In the genomic region with DNA sequence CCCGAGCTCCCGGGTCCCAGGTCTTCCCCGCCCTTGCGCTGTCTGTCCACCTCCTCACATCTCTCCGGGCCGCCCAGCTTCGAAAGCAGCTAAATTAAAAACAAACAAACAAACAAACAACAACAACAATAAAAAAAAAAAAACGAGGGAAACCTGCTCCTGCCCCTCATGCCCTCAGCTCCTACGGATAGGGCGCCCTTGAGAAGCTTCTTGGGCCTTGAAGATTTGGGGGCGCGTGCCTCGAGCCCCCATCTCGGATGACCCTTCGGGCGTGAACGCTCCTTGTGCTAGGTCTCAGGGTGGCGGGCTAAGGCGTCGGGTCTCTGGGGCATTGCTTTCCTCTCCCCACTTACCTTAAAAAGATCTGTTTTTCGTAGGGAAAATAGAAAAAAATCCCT, we compare ENCODE assay signal across 8 cellular contexts. TPM values are rescaled to one million over a fixed set of nuclear protein-coding genes. Genes with fewer than 3 reads are reported as not detected.
DNase-seq lines count a peak whose midpoint lies in the region; ATAC-seq and TF ChIP-seq lines count a peak whose summit lies in the region.

No MANE protein-coding gene starts in this region.

- no peak for TF ChIP-seq CTCF in IMR-90 (conservative IDR thresholded peaks at IDR 0.05; ENCODE audit: low read depth, low read length)
- TF ChIP-seq CTCF in nephron (IDR thresholded peaks at IDR 0.05; ENCODE audit: unreplicated experiment in 3 of 3): no peak

- H3K27ac ChIP-seq in ACC112 (ENCODE audit: low read depth, low read length) (no peak overlapping the region), IMR-90 (ENCODE audit: insufficient read depth, low read length) (no peak overlapping the region)
- H3K27ac ChIP-seq in effector memory CD4-positive, alpha-beta T cell (ENCODE audit: insufficient read depth, low read length, poor library complexity, severe bottlenecking): no peak overlapping the region

- H3K9me3 Mint-ChIP-seq in nephron: no peaks in the 10 kb centered on the region

- no peak overlapping the region for H2BK20ac ChIP-seq in IMR-90 (ENCODE audit: low read depth, low read length)

- DNase-seq in IMR-90 (no peak), cerebellar cortex (ENCODE audit: low spot score) (no peak)
- DNase-seq in effector memory CD4-positive, alpha-beta T cell: no peak
- no peak for DNase-seq in stimulated activated naive CD4-positive, alpha-beta T cell treated with Interleukin-2 at 50 U/mL for 16 hours (lab: John Stamatoyannopoulos, UW)

- dilution Hi-C loops in IMR-90 (cut with HindIII; ENCODE audit: low sequenced_read_pairs, unreplicated experiment): no loop called here

- no peaks in the 10 kb centered on the region for H3K79me1 ChIP-seq in IMR-90 (ENCODE audit: low read depth in 1 of 2, low read length in 2 of 2)

- no TSS peak for BruUV-seq in IMR-90 (replicated peaks; lab: Mats Ljungman, UMichigan)

- H3K79me2 ChIP-seq in ACC112 (ENCODE audit: control insufficient read depth, insufficient read depth, low read length, unreplicated experiment): no peaks in the 10 kb centered on the region

- H3K18ac ChIP-seq in IMR-90 (ENCODE audit: low read depth, low read length): no peak overlapping the region

- in situ Hi-C loops in IMR-90 (cut with MboI; ENCODE audit: low sequenced_read_pairs): no loop called here

- no peak overlapping the region for H3K4ac ChIP-seq in IMR-90 (ENCODE audit: low read depth, low read length)

- no peak overlapping the region for H4K8ac ChIP-seq in IMR-90 (ENCODE audit: low read depth in 2 of 2, low read length in 2 of 2)

- TF ChIP-seq POLR2A in IMR-90 (IDR thresholded peaks at IDR 0.05; ENCODE audit: low read depth, low read length): no peak

- no peaks in the 10 kb centered on the region for H4K20me1 ChIP-seq in IMR-90 (ENCODE audit: insufficient read depth, low read length)

- peaks cover 16% of the 10 kb centered on the region for H3K4me1 Mint-ChIP-seq in nephron

- H2BK5ac ChIP-seq in IMR-90 (ENCODE audit: low read depth, low read length, poor library complexity, severe bottlenecking): no peak overlapping the region

- H3K56ac ChIP-seq in IMR-90 (ENCODE audit: extremely low read depth, insufficient read depth, low read length): no peak overlapping the region

- intact Hi-C loops in IMR-90 (cut with micrococcal nuclease): no loop called here

- H2BK120ac ChIP-seq in IMR-90 (ENCODE audit: low read depth, low read length): no peak overlapping the region

- CTCF ChIA-PET in IMR-90 (lab: Yijun Ruan, JAX): interaction anchor here (0.6 kb wide), 1 partner anchor 795 kb away, joined by 3 read pairs; no protein-coding TSS in a partner anchor

- H3K27ac Mint-ChIP-seq in nephron: peak overlapping the region in 2 of 3 experiments; percentile 30 to 43

- no peak overlapping the region for H4K91ac ChIP-seq in IMR-90 (ENCODE audit: insufficient read depth, low read depth, low read length)

- peaks cover 41% of the 10 kb centered on the region for H3K27me3 ChIP-seq in ACC112 (ENCODE audit: insufficient read depth, low read length)
- H3K27me3 ChIP-seq in IMR-90 (ENCODE audit: control insufficient read depth, insufficient read depth, low read length): peaks cover 56% of the 10 kb centered on the region
- peaks cover 36% of the 10 kb centered on the region for H3K27me3 ChIP-seq in effector memory CD4-positive, alpha-beta T cell (replicated peaks; ENCODE audit: control insufficient read depth, insufficient read depth, low read length, poor library complexity, severe bottlenecking)

- no peaks in the 10 kb centered on the region for H3K36me3 Mint-ChIP-seq in nephron (ENCODE audit: low read depth)

- H3K36me3 ChIP-seq in ACC112 (ENCODE audit: insufficient read depth, low read length) (no peaks in the 10 kb centered on the region), IMR-90 (ENCODE audit: control insufficient read depth, insufficient read depth, low read length) (no peaks in the 10 kb centered on the region)
- H3K36me3 ChIP-seq in effector memory CD4-positive, alpha-beta T cell (ENCODE audit: control insufficient read depth, insufficient read depth, low read length): no peaks in the 10 kb centered on the region

- H3K27me3 Mint-ChIP-seq in nephron (ENCODE audit: low read depth): peaks cover 68% of the 10 kb centered on the region

- POLR2A ChIA-PET in IMR-90 (lab: Charles Lee; ENCODE audit: unreplicated experiment): interaction anchor here (0.6 kb wide), 1 partner anchor 1007 kb away, joined by 4 read pairs; no protein-coding TSS in a partner anchor

- H2BK15ac ChIP-seq in IMR-90 (ENCODE audit: low read depth, low read length): no peak overlapping the region

- H4K5ac ChIP-seq in IMR-90 (ENCODE audit: low read depth, low read length): no peak overlapping the region

- no peaks in the 10 kb centered on the region for H3K9me1 ChIP-seq in IMR-90 (ENCODE audit: insufficient read depth, low read length)

- H2AFZ ChIP-seq in ACC112 (ENCODE audit: low read length, unreplicated experiment) (peak overlapping the region; percentile 49), IMR-90 (replicated peaks; ENCODE audit: low read length, poor library complexity) (peak overlapping the region; percentile 79)

- H3K9me3 ChIP-seq in IMR-90 (ENCODE audit: control insufficient read depth, insufficient read depth, low read length): no peaks in the 10 kb centered on the region
- no peaks in the 10 kb centered on the region for H3K9me3 ChIP-seq in effector memory CD4-positive, alpha-beta T cell (ENCODE audit: control insufficient read depth, low read length)

- H3K23ac ChIP-seq in IMR-90 (ENCODE audit: low read depth, low read length): no peak overlapping the region

- WGBS in IMR-90 (ENCODE audit: extremely low coverage in 2 of 2, insufficient read length in 1 of 2), 2 experiments: 0% methylated on average over 2 of the region's 21 CpGs; no CpG with 5 or more reads in 1 of the 2 experiments

- H3K4me3 Mint-ChIP-seq in nephron: peak overlapping the region; percentile 87 to 93 (median 87)

- H3K4me1 ChIP-seq in ACC112 (ENCODE audit: control insufficient read depth, insufficient read depth, low read length, unreplicated experiment) (no peaks in the 10 kb centered on the region), IMR-90 (ENCODE audit: control insufficient read depth, insufficient read depth, low read length) (peaks cover 5% of the 10 kb centered on the region; the same call in 1 of the 2 replicates)
- H3K4me1 ChIP-seq in effector memory CD4-positive, alpha-beta T cell (ENCODE audit: control insufficient read depth, insufficient read depth, low read length, poor library complexity, severe bottlenecking): peaks cover 19% of the 10 kb centered on the region

- no peak overlapping the region for H2AK9ac ChIP-seq in IMR-90 (replicated peaks; ENCODE audit: low read depth, low read length, poor library complexity)

- no peak overlapping the region for H3K9ac ChIP-seq in IMR-90 (ENCODE audit: low read depth, low read length)

- ATAC-seq in IMR-90 (ENCODE audit: low read depth) (no peak), HG03025 (IDR thresholded peaks at IDR 0.05; ENCODE audit: low FRiP score, unreplicated experiment) (no peak), HG03378 (IDR thresholded peaks at IDR 0.05; ENCODE audit: unreplicated experiment) (no peak)

- no peak for TF ChIP-seq RAD21 in IMR-90 (IDR thresholded peaks at IDR 0.05; ENCODE audit: low read length)

- H3K4me2 ChIP-seq in IMR-90 (ENCODE audit: low read depth, low read length): peak overlapping the region; percentile 92

- H3K4me3 ChIP-seq in ACC112 (ENCODE audit: low read depth, low read length) (peak overlapping the region; percentile 79), IMR-90 (ENCODE audit: insufficient read depth, low read depth, low read length) (peak overlapping the region; percentile 39; the same call in 1 of the 2 replicates)
- peak overlapping the region; percentile 58 for H3K4me3 ChIP-seq in effector memory CD4-positive, alpha-beta T cell (ENCODE audit: insufficient read depth, low read depth, low read length, poor library complexity, severe bottlenecking)

- no peak overlapping the region for H3K14ac ChIP-seq in IMR-90 (replicated peaks; ENCODE audit: low read depth, low read length)

- H2AK5ac ChIP-seq in IMR-90 (ENCODE audit: low read depth, low read length): no peak overlapping the region

TF ChIP-seq in IMR-90, 13 proteins besides CTCF, POLR2A, EP300 and RAD21:
- TF ChIP-seq MAFK (IDR thresholded peaks at IDR 0.05; ENCODE audit: low read depth, low read length): no peak
- TF ChIP-seq ELK1 (IDR thresholded peaks at IDR 0.05; ENCODE audit: borderline replicate concordance, low read depth, low read length): no peak
- TF ChIP-seq BHLHE40 (IDR thresholded peaks at IDR 0.05; ENCODE audit: low read depth, low read length): no peak
- no peak for TF ChIP-seq RFX5 (IDR thresholded peaks at IDR 0.05; ENCODE audit: low read depth, low read length)
- no peak for TF ChIP-seq FOS (IDR thresholded peaks at IDR 0.05; ENCODE audit: low read depth, low read length)
- TF ChIP-seq RCOR1 (IDR thresholded peaks at IDR 0.05; ENCODE audit: insufficient replicate concordance, low read length): no peak
- TF ChIP-seq CEBPB (IDR thresholded peaks at IDR 0.05; ENCODE audit: low read depth, low read length): no peak
- no peak for TF ChIP-seq CHD1 (IDR thresholded peaks at IDR 0.05; ENCODE audit: low read depth, low read length)

RNA-seq across cellular contexts. Expression of gene NDNF, which starts 0.7 kb away (rescaled TPM):
- under 0.01 TPM in 1 of 2 replicates, not detected in the other for total RNA-seq in IMR-90 (2012; rRNA removed)
- polyA plus RNA-seq in IMR-90 (2012; rRNA removed): not detected in 2 replicates
- polyA plus RNA-seq in IMR-90 (2012; cell fraction: cytosol; rRNA removed): not detected in 2 replicates
- polyA plus RNA-seq in IMR-90 (2012; cell fraction: nucleus; rRNA removed; ENCODE audit: low replicate concordance): not detected in 2 replicates
